ENCODE assay signal across 8 cellular contexts in the genomic region with DNA sequence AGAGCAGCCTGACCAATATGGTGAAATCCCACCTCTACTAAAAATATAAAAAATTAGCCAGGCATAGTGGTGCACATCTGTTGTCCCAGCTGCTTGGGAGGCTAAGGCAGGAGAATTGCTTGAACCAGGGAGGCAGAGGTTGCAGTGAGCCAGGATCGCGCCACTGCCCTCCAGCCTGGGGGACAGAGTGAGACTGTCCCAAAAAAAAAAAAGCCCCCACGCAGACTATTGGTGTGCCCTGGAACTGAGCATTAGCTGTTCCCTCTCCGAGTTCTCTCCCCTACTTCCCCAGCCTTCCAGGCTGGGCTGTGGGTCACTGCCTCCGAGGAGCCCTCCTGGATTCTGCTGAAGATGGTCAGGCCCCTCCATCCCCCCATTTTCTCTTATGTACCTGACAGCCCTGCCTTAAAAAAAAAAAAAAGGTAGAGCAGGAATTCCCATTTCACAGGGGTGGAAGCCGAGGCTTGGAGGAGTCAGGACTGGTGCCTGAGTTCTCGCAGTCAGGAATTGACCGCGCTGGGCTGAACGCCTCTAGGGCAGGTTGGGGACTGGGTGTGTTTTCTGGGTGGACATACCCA. TPM values are rescaled to one million over a fixed set of nuclear protein-coding genes. Genes with fewer than 3 reads are reported as not detected.
A peak's percentile ranks its signal among the peaks of the same experiment; 100 is the strongest.
DNase-seq lines count a peak whose midpoint lies in the region; ATAC-seq and TF ChIP-seq lines count a peak whose summit lies in the region.
"Had no signal": no experiment of that assay in that cellular context is flagged by ENCODE, and none has a peak within 500 bp of the region (broad histone marks: within the 10 kb centered on the region; RNA-seq: fewer than 3 reads in every experiment).

No MANE protein-coding gene starts in this region.

- H3K4me3 Mint-ChIP-seq in activated naive CD8-positive, alpha-beta T cell treated with anti-CD3 and anti-CD28 coated beads, Interleukin-2, amount 50 U/mL, for 24 hours, result peak overlapping the region; percentile 32
- H3K4me3 Mint-ChIP-seq in neural crest cell, result peak overlapping the region; percentile 78

- no peaks in the 10 kb centered on the region for H3K27me3 Mint-ChIP-seq in activated naive CD8-positive, alpha-beta T cell treated with anti-CD3 and anti-CD28 coated beads, Interleukin-2, amount 50 U/mL, for 24 hours
- no peaks in the 10 kb centered on the region for H3K27me3 Mint-ChIP-seq in neural crest cell (ENCODE audit: low read depth)

- H3K4me1 Mint-ChIP-seq in activated naive CD8-positive, alpha-beta T cell treated with anti-CD3 and anti-CD28 coated beads, Interleukin-2, amount 50 U/mL, for 24 hours, result peaks cover 49% of the 10 kb centered on the region
- peaks cover 19% of the 10 kb centered on the region for H3K4me1 Mint-ChIP-seq in neural crest cell

- intact Hi-C loops in Right ventricle myocardium inferior (cut with DNase I), result no loop called here

- H3K27ac Mint-ChIP-seq in activated naive CD8-positive, alpha-beta T cell treated with anti-CD3 and anti-CD28 coated beads, Interleukin-2, amount 50 U/mL, for 24 hours, result no peak overlapping the region
- H3K27ac Mint-ChIP-seq in neural crest cell (ENCODE audit: unreplicated experiment), result no peak overlapping the region

- ATAC-seq in activated naive CD8-positive, alpha-beta T cell treated with anti-CD3 and anti-CD28 coated beads, Interleukin-2, amount 50 U/mL, for 24 hours, result no peak
- ATAC-seq in HG03565 (IDR thresholded peaks at IDR 0.05; ENCODE audit: unreplicated experiment) (no peak), Right ventricle myocardium inferior (no peak)

- H3K36me3 Mint-ChIP-seq in activated naive CD8-positive, alpha-beta T cell treated with anti-CD3 and anti-CD28 coated beads, Interleukin-2, amount 50 U/mL, for 24 hours (ENCODE audit: low read depth), result peaks cover 4% of the 10 kb centered on the region
- no peaks in the 10 kb centered on the region for H3K36me3 Mint-ChIP-seq in neural crest cell (ENCODE audit: low read depth)

- no peak overlapping the region for H3K4me3 ChIP-seq in GM12865 (ENCODE audit: low read depth, low read length)
- H3K4me3 ChIP-seq: uterus had no signal

- DNase-seq in GM12865 (ENCODE audit: low read depth) (peak; percentile 0), neural crest cell (ENCODE audit: low read depth, low spot score) (no peak), Right ventricle myocardium inferior (ENCODE audit: missing footprints) (no peak), NCI-H524 (lab: John Stamatoyannopoulos, UW) (no peak)
- DNase-seq in activated naive CD8-positive, alpha-beta T cell treated with anti-CD3 and anti-CD28 coated beads, Interleukin-2, amount 50 U/mL, for 24 hours, result no peak
- DNase-seq: NCI-H1105 treated with DMSO at 0.1 percent for 48 hours, uterus had no signal

- TF ChIP-seq CTCF in GM12865 (IDR thresholded peaks at IDR 0.05; ENCODE audit: insufficient read depth, low read depth, low read length, missing control alignments) (no peak), neural crest cell (conservative IDR thresholded peaks at IDR 0.05) (no peak)

- no peaks in the 10 kb centered on the region for H3K9me3 Mint-ChIP-seq in activated naive CD8-positive, alpha-beta T cell treated with anti-CD3 and anti-CD28 coated beads, Interleukin-2, amount 50 U/mL, for 24 hours
- H3K9me3 Mint-ChIP-seq in neural crest cell, result no peaks in the 10 kb centered on the region

RNA-seq across cellular contexts. Expression of a gene that starts 1.9 kb away (rescaled TPM):
- total RNA-seq in neural crest cell (13.7 and 14.1 TPM in 2 replicates), Right ventricle myocardium inferior (1.6 TPM)

RNA-seq across cellular contexts. Expression of a gene that starts 1.9 kb away (rescaled TPM):
- total RNA-seq in neural crest cell (71.2 and 79.9 TPM in 2 replicates), Right ventricle myocardium inferior (17.9 TPM)

RNA-seq across cellular contexts. Expression of a gene that starts 21.8 kb away (rescaled TPM):
- total RNA-seq in neural crest cell, result 73.9 and 74.1 TPM in 2 replicates
- total RNA-seq in Right ventricle myocardium inferior, result 61.5 TPM

RNA-seq across cellular contexts. Expression of a gene that starts 33.9 kb away (rescaled TPM):
- total RNA-seq in neural crest cell (130 and 133 TPM in 2 replicates), Right ventricle myocardium inferior (23.6 TPM)

RNA-seq across cellular contexts. Expression of a gene that starts 43.7 kb away (rescaled TPM):
- total RNA-seq in neural crest cell, result 18.9 and 20.7 TPM in 2 replicates
- total RNA-seq in Right ventricle myocardium inferior, result 11.0 TPM
